ENCODE assay signal across 16 cellular contexts in the genomic region with DNA sequence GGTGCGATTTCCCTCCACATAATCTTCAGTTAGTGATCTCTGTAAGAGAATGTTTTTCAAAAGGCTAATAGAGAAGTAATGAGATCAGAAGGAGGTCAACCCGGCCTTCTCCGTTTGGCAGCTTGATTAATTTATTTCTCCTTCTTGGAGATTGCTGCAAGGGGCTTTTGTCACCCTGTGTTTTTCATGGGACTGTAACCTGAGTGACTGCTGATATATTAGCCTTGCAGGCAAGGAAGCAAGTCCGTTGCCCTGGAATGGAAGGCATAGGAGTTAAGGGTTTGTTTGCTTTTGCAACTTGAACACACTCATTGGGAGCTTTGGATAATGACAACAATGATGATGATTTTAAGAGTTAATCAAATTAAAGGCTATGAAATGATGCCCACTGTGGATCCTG.
"Had no signal": no experiment of that assay in that cellular context is flagged by ENCODE, and none has a peak within 500 bp of the region (broad histone marks: within the 10 kb centered on the region; RNA-seq: fewer than 3 reads in every experiment).

No MANE protein-coding gene starts in this region.

- FAIRE-seq: colon had no signal

- DNase-seq: activated CD4-positive, CD25-positive, alpha-beta regulatory T cell; activated CD8-positive, alpha-beta T cell treated with anti-CD3 and anti-CD28 coated beads for 36 hours; activated naive CD4-positive, alpha-beta T cell treated with Interleukin-2 at 50 U/mL for 16 hours; activated naive CD8-positive, alpha-beta T cell treated with anti-CD3 and anti-CD28 coated beads, Interleukin-2, amount 10 ng/mL, durations not matched to agents 7 days and 5 days; activated T-cell treated with anti-CD3 and anti-CD28 coated beads, Interleukin-2, amount 50 U/mL, for 24 hours; amygdala; central memory CD4-positive, alpha-beta T cell; heart right ventricle; kidney glomerular epithelial cell; natural killer cell; occipital lobe; T-helper 1 cell; T-helper 9 cell had no signal

- ATAC-seq: activated CD8-positive, alpha-beta T cell treated with anti-CD3 and anti-CD28 coated beads for 36 hours; esophagus mucosa; gastroesophageal sphincter; heart right ventricle; natural killer cell had no signal
